Comparison of ENCODE assay signal across 31 cellular contexts in the genomic region with DNA sequence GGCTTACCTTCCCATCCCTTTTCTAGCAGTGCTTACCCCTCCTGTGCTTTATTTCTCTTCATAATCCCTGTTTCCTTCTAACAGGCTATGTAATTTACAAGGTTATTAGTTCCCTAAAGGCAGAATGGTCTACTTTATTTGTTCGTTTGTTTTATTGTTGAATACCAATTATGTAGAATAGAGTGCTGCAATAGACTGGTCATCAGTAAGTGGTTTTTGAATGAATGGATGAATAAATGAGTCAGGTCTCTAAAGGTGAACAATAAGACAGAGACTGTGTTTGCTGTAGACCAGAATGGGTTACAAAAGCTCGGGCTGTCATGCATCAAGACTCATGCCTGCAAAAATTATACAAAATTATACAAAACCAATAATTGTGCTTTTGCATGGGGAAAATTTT.
"Had no signal": no experiment of that assay in that cellular context is flagged by ENCODE, and none has a peak within 500 bp of the region (broad histone marks: within the 10 kb centered on the region; RNA-seq: fewer than 3 reads in every experiment).

No MANE protein-coding gene starts in this region.

- H3K4me1 Mint-ChIP-seq: naive B cell; naive thymus-derived CD8-positive, alpha-beta T cell; neural progenitor cell; stimulated activated memory B cell treated with anti-CD40 and anti-IgM and Interleukin-4, amounts not matched to agents 10 μg/mL and 1 μg/mL and 100 μg/mL, for 72 hours; stimulated activated naive CD8-positive, alpha-beta T cell treated with anti-CD3 and anti-CD28 coated beads, Interleukin-15, amount 100 ng/mL, for 72 hours had no signal

- H3K27ac Mint-ChIP-seq: naive B cell; naive thymus-derived CD8-positive, alpha-beta T cell; natural killer cell treated with Interleukin-12 subunit alpha and Interleukin-12 subunit beta and Interleukin-15 and Interleukin-18, amount 100 ng/mL, for 72 hours; neural progenitor cell; progenitor cell of endocrine pancreas; stimulated activated memory B cell treated with anti-CD40 and anti-IgM and Interleukin-4, amounts not matched to agents 10 μg/mL and 1 μg/mL and 100 μg/mL, for 72 hours; stimulated activated naive CD8-positive, alpha-beta T cell treated with anti-CD3 and anti-CD28 coated beads, Interleukin-15, amount 100 ng/mL, for 72 hours; type B pancreatic cell had no signal

- H3K27ac ChIP-seq: neural progenitor cell, ovary, parathyroid adenoma, psoas muscle, right lobe of liver, sigmoid colon, suprapubic skin, testis, tibial artery, transverse colon, upper lobe of right lung, uterus had no signal

- H3K4me3 Mint-ChIP-seq: naive B cell; naive thymus-derived CD8-positive, alpha-beta T cell; natural killer cell treated with Interleukin-12 subunit alpha and Interleukin-12 subunit beta and Interleukin-15 and Interleukin-18, amount 100 ng/mL, for 72 hours; neural progenitor cell; stimulated activated memory B cell treated with anti-CD40 and anti-IgM and Interleukin-4, amounts not matched to agents 10 μg/mL and 1 μg/mL and 100 μg/mL, for 72 hours; stimulated activated naive CD8-positive, alpha-beta T cell treated with anti-CD3 and anti-CD28 coated beads, Interleukin-15, amount 100 ng/mL, for 72 hours; type B pancreatic cell had no signal

- H3K4me3 ChIP-seq: neural progenitor cell, ovary, psoas muscle, right lobe of liver, sigmoid colon, suprapubic skin, testis, tibial artery, transverse colon, upper lobe of right lung, uterus had no signal

- H3K27me3 Mint-ChIP-seq: naive B cell; natural killer cell treated with Interleukin-12 subunit alpha and Interleukin-12 subunit beta and Interleukin-15 and Interleukin-18, amount 100 ng/mL, for 72 hours; progenitor cell of endocrine pancreas; stimulated activated memory B cell treated with anti-CD40 and anti-IgM and Interleukin-4, amounts not matched to agents 10 μg/mL and 1 μg/mL and 100 μg/mL, for 72 hours; stimulated activated naive CD8-positive, alpha-beta T cell treated with anti-CD3 and anti-CD28 coated beads, Interleukin-15, amount 100 ng/mL, for 72 hours; type B pancreatic cell had no signal

- H3K9me3 ChIP-seq: ovary, sigmoid colon, suprapubic skin, testis, tibial artery, transverse colon, upper lobe of right lung, uterus had no signal

- H3K27me3 ChIP-seq: neural progenitor cell, ovary, right lobe of liver, sigmoid colon, suprapubic skin, testis, tibial artery, transverse colon, upper lobe of right lung, uterus had no signal

- H2AFZ ChIP-seq: neural progenitor cell, parathyroid adenoma had no signal

- H3K36me3 ChIP-seq: neural progenitor cell, ovary, right lobe of liver, sigmoid colon, suprapubic skin, tibial artery, transverse colon, upper lobe of right lung, uterus had no signal

- H3K9ac ChIP-seq: neural progenitor cell, parathyroid adenoma had no signal

- H3K36me3 Mint-ChIP-seq: naive B cell; naive thymus-derived CD8-positive, alpha-beta T cell; natural killer cell treated with Interleukin-12 subunit alpha and Interleukin-12 subunit beta and Interleukin-15 and Interleukin-18, amount 100 ng/mL, for 72 hours; neural progenitor cell; stimulated activated memory B cell treated with anti-CD40 and anti-IgM and Interleukin-4, amounts not matched to agents 10 μg/mL and 1 μg/mL and 100 μg/mL, for 72 hours; type B pancreatic cell had no signal

- H3K9me3 Mint-ChIP-seq: natural killer cell treated with Interleukin-12 subunit alpha and Interleukin-12 subunit beta and Interleukin-15 and Interleukin-18, amount 100 ng/mL, for 72 hours; stimulated activated memory B cell treated with anti-CD40 and anti-IgM and Interleukin-4, amounts not matched to agents 10 μg/mL and 1 μg/mL and 100 μg/mL, for 72 hours; type B pancreatic cell had no signal

- DNase-seq: naive B cell; naive thymus-derived CD8-positive, alpha-beta T cell; occipital lobe; ovary; posterior cingulate gyrus; psoas muscle; retina; right cardiac atrium; right lobe of liver; sigmoid colon; small intestine; stimulated activated CD4-positive, alpha-beta T cell treated with anti-CD3 and anti-CD28 coated beads, Interleukin-1b, Interleukin-23, amount 100 ng/mL, for 48 hours; stimulated activated CD4-positive, alpha-beta T cell treated with anti-CD3 and anti-CD28 coated beads, Interleukin-4, amount 100 ng/mL, for 1 hour; stimulated activated CD4-positive, alpha-beta T cell treated with anti-CD3 and anti-CD28 coated beads, Interleukin-4, amount 100 ng/mL, for 4 hours; stimulated activated CD8-positive, alpha-beta memory T cell treated with anti-CD3 and anti-CD28 coated beads, Interleukin-4, amount 100 ng/mL, for 48 hours; stimulated activated naive CD4-positive, alpha-beta T cell; stimulated activated naive CD8-positive, alpha-beta T cell treated with anti-CD3 and anti-CD28 coated beads, Interleukin-15, amount 100 ng/mL, for 72 hours; stimulated activated naive CD8-positive, alpha-beta T cell treated with anti-CD3 and anti-CD28 coated beads, Interleukin-15, Interleukin-2, amounts not matched to agents 100 U/mL and 50 U/mL, for 24 hours; substantia nigra; testis; tibial artery; transverse colon; upper lobe of right lung; uterus had no signal

- H3K4me2 ChIP-seq: neural progenitor cell had no signal

- ATAC-seq: naive thymus-derived CD8-positive, alpha-beta T cell; natural killer cell treated with Interleukin-12 subunit alpha and Interleukin-12 subunit beta and Interleukin-15 and Interleukin-18, amount 100 ng/mL, for 72 hours; psoas muscle; right cardiac atrium; right lobe of liver; stimulated activated memory B cell treated with anti-CD40 and anti-IgM and Interleukin-4, amounts not matched to agents 10 μg/mL and 1 μg/mL and 100 μg/mL, for 72 hours; stimulated activated naive CD8-positive, alpha-beta T cell treated with anti-CD3 and anti-CD28 coated beads, Interleukin-15, amount 100 ng/mL, for 72 hours; stimulated activated naive CD8-positive, alpha-beta T cell treated with anti-CD3 and anti-CD28 coated beads, Interleukin-15, Interleukin-2, amounts not matched to agents 100 U/mL and 50 U/mL, for 24 hours; upper lobe of right lung had no signal

- H3K79me2 ChIP-seq: parathyroid adenoma had no signal

- H3K4me1 ChIP-seq: parathyroid adenoma, psoas muscle, right lobe of liver, sigmoid colon, suprapubic skin, testis, tibial artery, transverse colon, upper lobe of right lung, uterus had no signal
